18 cellular contexts compared by ENCODE assay signal in the genomic region with DNA sequence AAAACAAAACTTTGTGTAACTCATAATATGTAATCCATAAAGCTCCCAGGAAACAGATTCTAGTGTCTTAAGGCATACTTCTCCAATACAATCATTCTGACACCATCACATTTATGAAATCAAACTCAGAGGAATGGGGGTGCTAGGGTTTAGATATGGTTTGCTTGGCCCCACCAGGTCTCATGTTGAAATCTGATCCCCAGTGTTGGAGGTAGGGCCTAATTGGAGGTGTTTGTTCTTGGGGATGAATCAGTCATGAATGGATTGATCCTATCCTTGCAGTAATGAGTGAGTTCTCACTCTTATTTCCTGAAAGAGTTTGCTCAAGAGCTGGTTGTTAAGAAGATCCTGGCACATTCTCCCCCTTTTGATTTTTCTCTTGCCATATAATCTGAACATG.
"Had no signal": no experiment of that assay in that cellular context is flagged by ENCODE, and none has a peak within 500 bp of the region (broad histone marks: within the 10 kb centered on the region; RNA-seq: fewer than 3 reads in every experiment).

No MANE protein-coding gene starts in this region.

- H3K4me2 ChIP-seq: hepatocyte had no signal

- H3K9me3 ChIP-seq: right atrium auricular region, suprapubic skin had no signal

- H3K36me3 ChIP-seq: right atrium auricular region, suprapubic skin had no signal

- DNase-seq: activated CD4-positive, alpha-beta T cell treated with anti-CD3 and anti-CD28 coated beads, Interleukin-2, amount 50 U/mL, for 1 hour; activated CD4-positive, CD25-positive, alpha-beta regulatory T cell treated with anti-CD3 and anti-CD28 coated beads, Interleukin-2, amount 50 U/mL, for 72 hours; activated CD8-positive, alpha-beta memory T cell treated with anti-CD3 and anti-CD28 coated beads, Interleukin-2, amount 50 U/mL, for 4 hours; activated effector memory CD4-positive, alpha-beta T cell treated with Interleukin-2 at 50 U/mL for 16 hours; activated naive CD4-positive, alpha-beta T cell treated with anti-CD3 and anti-CD28 coated beads, Interleukin-2, amount 10 ng/mL, durations not matched to agents 7 days and 5 days; activated T-cell treated with anti-CD3 and anti-CD28 coated beads, Interleukin-2, amount 50 U/mL, for 4 hours; aorta; effector CD8-positive, alpha-beta T cell; midbrain; occipital lobe; stimulated activated naive CD8-positive, alpha-beta T cell treated with anti-CD3 and anti-CD28 coated beads, Interleukin-15, amount 100 ng/mL, for 72 hours; T-helper 17 cell had no signal

- ATAC-seq: activated T-cell treated with anti-CD3 and anti-CD28 coated beads, Interleukin-2, amount 50 U/mL, for 4 hours; left lobe of liver; stimulated activated naive CD8-positive, alpha-beta T cell treated with anti-CD3 and anti-CD28 coated beads, Interleukin-15, amount 100 ng/mL, for 72 hours; T-helper 17 cell had no signal

- H3K27me3 ChIP-seq: hepatocyte, right atrium auricular region, suprapubic skin had no signal

- H3K79me2 ChIP-seq: hepatocyte had no signal

- H3K27ac ChIP-seq: hepatocyte, right atrium auricular region, suprapubic skin, VCaP had no signal

- H3K4me3 ChIP-seq: hepatocyte, lung, right atrium auricular region, suprapubic skin had no signal

- H2AFZ ChIP-seq: hepatocyte had no signal
